Comparison of ENCODE assay signal across 8 cellular contexts in the genomic region with DNA sequence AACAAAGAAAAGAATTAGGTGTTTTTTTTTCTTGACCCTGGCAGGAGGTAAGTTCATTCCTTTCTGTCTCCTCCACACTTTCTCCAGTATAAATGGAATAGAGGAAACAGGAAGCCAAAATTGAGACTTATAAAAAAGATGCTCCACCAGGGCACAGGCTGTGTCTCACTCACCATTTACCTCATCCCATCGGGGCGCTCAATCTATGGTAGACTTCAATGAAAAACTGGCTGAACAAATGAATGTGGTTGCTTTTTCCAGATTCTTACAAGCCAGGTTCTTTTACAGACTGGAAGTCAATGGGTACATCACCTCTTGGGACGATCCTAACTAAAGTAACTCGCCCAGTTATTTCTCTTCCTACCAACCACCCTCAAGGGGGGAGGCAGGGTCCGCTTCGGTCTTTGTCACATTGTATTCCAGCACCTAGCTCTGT. TPM values are rescaled to one million over a fixed set of nuclear protein-coding genes. Genes with fewer than 3 reads are reported as not detected.
A peak's percentile ranks its signal among the peaks of the same experiment; 100 is the strongest.
DNase-seq lines count a peak whose midpoint lies in the region; ATAC-seq, FAIRE-seq and TF ChIP-seq lines count a peak whose summit lies in the region.

No MANE protein-coding gene starts in this region.

- TF ChIP-seq CTCF in Panc1 (IDR thresholded peaks at IDR 0.05) (no peak), endothelial cell of umbilical vein (IDR thresholded peaks at IDR 0.05; ENCODE audit: extremely low read depth in 1 of 2, insufficient read depth in 1 of 2, low read depth in 1 of 2, low read length in 2 of 2) (no peak), neural progenitor cell (IDR thresholded peaks at IDR 0.05) (no peak), GM10248 (IDR thresholded peaks at IDR 0.05; ENCODE audit: control extremely low read depth, extremely low read depth, low read depth, missing control alignments) (no peak)

- no peaks in the 10 kb centered on the region; the same call in 1 of the 2 replicates for H3K36me3 ChIP-seq in Panc1 (ENCODE audit: control insufficient read depth, insufficient read depth, low read length)
- H3K36me3 ChIP-seq in endothelial cell of umbilical vein (ENCODE audit: control insufficient read depth in 2 of 2, extremely low read depth in 1 of 2, insufficient read depth in 2 of 2, low read length in 2 of 2) = peaks cover 0 to 3% of the 10 kb centered on the region in 2 experiments
- H3K36me3 ChIP-seq in neural progenitor cell = peaks cover 8% of the 10 kb centered on the region

- intact Hi-C loops in Panc1 (cut with micrococcal nuclease; ENCODE audit: unreplicated experiment) (no loop called here), endothelial cell of umbilical vein (cut with micrococcal nuclease) (loop anchor here (1.0 to 10.0 kb wide), 5 partner anchors 22 to 452 kb away; partner anchors contain the start of genes ATP10D and NFXL1)

- TF ChIP-seq POLR2A in endothelial cell of umbilical vein (IDR thresholded peaks at IDR 0.05; ENCODE audit: low read depth, low read length) = no peak

- dilution Hi-C loops in endothelial cell of umbilical vein (cut with MboI; ENCODE audit: extremely low pct_ligation_motif_present, low sequenced_read_pairs) = no loop called here

- BruUV-seq in Panc1 (replicated peaks; lab: Mats Ljungman, UMichigan) (no TSS peak), endothelial cell of umbilical vein (replicated peaks; lab: Mats Ljungman, UMichigan) (TSS peak; percentile 28)

- H3K4me1 ChIP-seq in Panc1 (ENCODE audit: control insufficient read depth, insufficient read depth, low read length) = peaks cover 2% of the 10 kb centered on the region; the same call in 1 of the 2 replicates
- H3K4me1 ChIP-seq in endothelial cell of umbilical vein (ENCODE audit: control insufficient read depth, extremely low read depth, insufficient read depth, low read length) = peaks cover 5% of the 10 kb centered on the region
- no peaks in the 10 kb centered on the region for H3K4me1 ChIP-seq in neural progenitor cell

- peaks cover 10% of the 10 kb centered on the region for H3K36me3 Mint-ChIP-seq in neural progenitor cell

- H3K79me2 ChIP-seq in endothelial cell of umbilical vein (ENCODE audit: control insufficient read depth, insufficient read depth, low read length) = peaks cover 4% of the 10 kb centered on the region
- peaks cover 23% of the 10 kb centered on the region for H3K79me2 ChIP-seq in neural progenitor cell (ENCODE audit: low read depth)

- ATAC-seq in GM18502 (IDR thresholded peaks at IDR 0.05; ENCODE audit: poor library complexity, unreplicated experiment) (peak; percentile 38), HG02571 (IDR thresholded peaks at IDR 0.05; ENCODE audit: unreplicated experiment) (peak; percentile 35), Panc1 (peak; percentile 63)

- H3K4me2 ChIP-seq in endothelial cell of umbilical vein (ENCODE audit: insufficient read depth, low read length) (peak overlapping the region; percentile 94), neural progenitor cell (peak overlapping the region; percentile 78)

- no peaks in the 10 kb centered on the region for H3K9me3 ChIP-seq in Panc1 (ENCODE audit: control insufficient read depth, insufficient read depth, low read depth, low read length)
- no peaks in the 10 kb centered on the region for H3K9me3 ChIP-seq in endothelial cell of umbilical vein (replicated peaks; ENCODE audit: control insufficient read depth, insufficient read depth, low read length)
- no peaks in the 10 kb centered on the region for H3K9me3 ChIP-seq in neural progenitor cell (ENCODE audit: low read depth)

- peak overlapping the region; percentile 74 to 88 for H3K4me3 ChIP-seq in Panc1 (ENCODE audit: low read depth in 2 of 2, low read length in 2 of 2)
- peak overlapping the region; percentile 56 to 91 (median 84) for H3K4me3 ChIP-seq in endothelial cell of umbilical vein (replicated peaks in 1 of 3; ENCODE audit: insufficient read depth in 1 of 3, low read depth in 1 of 3, low read length in 3 of 3)
- peak overlapping the region; percentile 89 for H3K4me3 ChIP-seq in neural progenitor cell

- H3K27me3 ChIP-seq in Panc1 (ENCODE audit: control insufficient read depth, insufficient read depth, low read length) (no peaks in the 10 kb centered on the region), endothelial cell of umbilical vein (ENCODE audit: control insufficient read depth in 2 of 2, insufficient read depth in 2 of 2, low read length in 2 of 2) (no peaks in the 10 kb centered on the region), neural progenitor cell (no peaks in the 10 kb centered on the region)

- H3K4me1 Mint-ChIP-seq in neural progenitor cell = peaks cover 24% of the 10 kb centered on the region

- peak overlapping the region; percentile 87 for H2AFZ ChIP-seq in endothelial cell of umbilical vein (ENCODE audit: low read depth, low read length)
- H2AFZ ChIP-seq in neural progenitor cell (replicated peaks) = peak overlapping the region; percentile 90

- H3K27me3 Mint-ChIP-seq in neural progenitor cell (ENCODE audit: insufficient read depth, low read depth) = no peaks in the 10 kb centered on the region

- no peak overlapping the region for H3K27ac Mint-ChIP-seq in neural progenitor cell

- DNase-seq in Panc1 (ENCODE audit: low read depth, low spot score) (no peak), endothelial cell of umbilical vein (ENCODE audit: low read depth, low spot score) (no peak), neural progenitor cell (ENCODE audit: low spot score) (no peak), GM10248 (ENCODE audit: extremely low spot score) (no peak), GF-D8 (lab: John Stamatoyannopoulos, UW) (no peak), NCI-H2171 treated with DMSO at 0.1 percent for 48 hours (lab: John Stamatoyannopoulos, UW) (no peak)

- no peak for FAIRE-seq in endothelial cell of umbilical vein (lab: Jason Lieb, UNC)

- POLR2A ChIA-PET in Panc1 (lab: Charles Lee) (no interaction called here), endothelial cell of umbilical vein (lab: Charles Lee) (interaction anchor here (0.8 to 1.0 kb wide), 2 partner anchors 22 to 452 kb away, joined by 3 to 9 read pairs; partner anchors contain the start of genes ATP10D and NFXL1), GM10248 (lab: Yijun Ruan, JAX) (interaction anchor here (1.2 to 1.3 kb wide), 2 partner anchors 22 to 452 kb away, joined by 3 to 10 read pairs; partner anchors contain the start of genes ATP10D and NFXL1)

- H3K27ac ChIP-seq in Panc1 (ENCODE audit: low read length) (peak overlapping the region; percentile 81), endothelial cell of umbilical vein (ENCODE audit: insufficient read depth, low read depth, low read length) (peak overlapping the region; percentile 44), neural progenitor cell (peak overlapping the region; percentile 34)

- no peaks in the 10 kb centered on the region for H3K9me3 Mint-ChIP-seq in neural progenitor cell

- H3F3A ChIP-seq in neural progenitor cell (ENCODE audit: low read depth) = peaks cover 8% of the 10 kb centered on the region

- CTCF ChIA-PET in Panc1 (lab: Charles Lee) (interaction anchor here (0.8 kb wide), 1 partner anchor 19 kb away, joined by 3 read pairs; no protein-coding TSS in a partner anchor), endothelial cell of umbilical vein (lab: Charles Lee) (interaction anchor here (1.0 to 2.0 kb wide), 11 partner anchors 9 to 115 kb away, joined by 3 to 14 read pairs (median 6); partner anchors contain the start of gene ATP10D), GM10248 (lab: Yijun Ruan, JAX) (interaction anchor here (1.0 to 2.6 kb wide), 14 partner anchors 9 to 105 kb away, joined by 3 to 15 read pairs (median 4); partner anchors contain the start of gene ATP10D)

- peak overlapping the region; percentile 89 for H3K4me3 Mint-ChIP-seq in neural progenitor cell

- H3K9ac ChIP-seq in endothelial cell of umbilical vein (replicated peaks; ENCODE audit: extremely low read depth, insufficient read depth, low read length) (peak overlapping the region; percentile 77), neural progenitor cell (peak overlapping the region; percentile 44)

- no peaks in the 10 kb centered on the region for H4K20me1 ChIP-seq in endothelial cell of umbilical vein (replicated peaks; ENCODE audit: control insufficient read depth, extremely low read depth, insufficient read depth, low read length)
- H4K20me1 ChIP-seq in neural progenitor cell (ENCODE audit: low read depth) = peaks cover 4% of the 10 kb centered on the region

- in situ Hi-C loops in Panc1 (cut with HindIII; ENCODE audit: low pct_unique_long_range_greater_than_20kb, low sequenced_read_pairs) = no loop called here

- H3K9me1 ChIP-seq in endothelial cell of umbilical vein (replicated peaks; ENCODE audit: control insufficient read depth, extremely low read depth, insufficient read depth, low read length) = no peaks in the 10 kb centered on the region

TF ChIP-seq in endothelial cell of umbilical vein, 7 proteins besides CTCF, POLR2A, EP300 and RAD21:
- TF ChIP-seq MYC (IDR thresholded peaks at IDR 0.05; ENCODE audit: low read depth, low read length) (no peak), GATA2 (IDR thresholded peaks at IDR 0.05; ENCODE audit: insufficient read depth, insufficient read length, low read depth, low read length) (no peak)

RNA-seq across cellular contexts. Expression of gene COMMD8, which starts 0.7 kb away (rescaled TPM):
- total RNA-seq in Panc1 (2021; ENCODE audit: unreplicated experiment) (22.0 TPM), endothelial cell of umbilical vein (20.3 and 22.3 TPM in 2 replicates), neural progenitor cell (ENCODE audit: low replicate concordance) (29.7 and 46.1 TPM in 2 replicates)
- polyA plus RNA-seq in Panc1 (2012; ENCODE audit: insufficient read length) = 9.4 TPM
- 2.9 and 4.9 TPM in 2 replicates for polyA plus RNA-seq in endothelial cell of umbilical vein
- 11.2 and 11.9 TPM in 2 replicates for polyA plus RNA-seq in endothelial cell of umbilical vein (2011; cell fraction: cytosol; rRNA removed)
- 5.1 and 7.2 TPM in 2 replicates for polyA plus RNA-seq in endothelial cell of umbilical vein (2011; cell fraction: nucleus; rRNA removed)
- 10.7 and 16.3 TPM in 2 replicates for polyA plus RNA-seq in endothelial cell of umbilical vein (2012)
- 1.3 and 1.7 TPM in 2 replicates for polyA minus RNA-seq in endothelial cell of umbilical vein
- polyA minus RNA-seq in endothelial cell of umbilical vein (2011; cell fraction: cytosol; rRNA and poly(A)+ RNA removed) = 1.7 TPM
- 4.4 and 4.9 TPM in 2 replicates for polyA minus RNA-seq in endothelial cell of umbilical vein (2011; cell fraction: nucleus; rRNA and poly(A)+ RNA removed)

RNA-seq across cellular contexts. Expression of gene ATP10D, which starts 22.3 kb away (rescaled TPM):
- total RNA-seq in Panc1 (2021; ENCODE audit: unreplicated experiment) = 13.9 TPM
- 4.1 TPM for polyA plus RNA-seq in Panc1 (2012; ENCODE audit: insufficient read length)
- 30.9 and 34.1 TPM in 2 replicates for total RNA-seq in endothelial cell of umbilical vein
- 32.8 and 40.2 TPM in 2 replicates for polyA plus RNA-seq in endothelial cell of umbilical vein
- 10.8 and 17.5 TPM in 2 replicates for polyA plus RNA-seq in endothelial cell of umbilical vein (2011; cell fraction: cytosol; rRNA removed)
- polyA plus RNA-seq in endothelial cell of umbilical vein (2011; cell fraction: nucleus; rRNA removed) = 39.1 and 41.9 TPM in 2 replicates
- 24.3 and 29.4 TPM in 2 replicates for polyA plus RNA-seq in endothelial cell of umbilical vein (2012)
- polyA minus RNA-seq in endothelial cell of umbilical vein = 238 and 283 TPM in 2 replicates
- polyA minus RNA-seq in endothelial cell of umbilical vein (2011; cell fraction: cytosol; rRNA and poly(A)+ RNA removed) = 3.9 TPM
- 71.7 and 108 TPM in 2 replicates for polyA minus RNA-seq in endothelial cell of umbilical vein (2011; cell fraction: nucleus; rRNA and poly(A)+ RNA removed)
- 5.2 and 8.1 TPM in 2 replicates for total RNA-seq in neural progenitor cell (ENCODE audit: low replicate concordance)
